In the genomic region with DNA sequence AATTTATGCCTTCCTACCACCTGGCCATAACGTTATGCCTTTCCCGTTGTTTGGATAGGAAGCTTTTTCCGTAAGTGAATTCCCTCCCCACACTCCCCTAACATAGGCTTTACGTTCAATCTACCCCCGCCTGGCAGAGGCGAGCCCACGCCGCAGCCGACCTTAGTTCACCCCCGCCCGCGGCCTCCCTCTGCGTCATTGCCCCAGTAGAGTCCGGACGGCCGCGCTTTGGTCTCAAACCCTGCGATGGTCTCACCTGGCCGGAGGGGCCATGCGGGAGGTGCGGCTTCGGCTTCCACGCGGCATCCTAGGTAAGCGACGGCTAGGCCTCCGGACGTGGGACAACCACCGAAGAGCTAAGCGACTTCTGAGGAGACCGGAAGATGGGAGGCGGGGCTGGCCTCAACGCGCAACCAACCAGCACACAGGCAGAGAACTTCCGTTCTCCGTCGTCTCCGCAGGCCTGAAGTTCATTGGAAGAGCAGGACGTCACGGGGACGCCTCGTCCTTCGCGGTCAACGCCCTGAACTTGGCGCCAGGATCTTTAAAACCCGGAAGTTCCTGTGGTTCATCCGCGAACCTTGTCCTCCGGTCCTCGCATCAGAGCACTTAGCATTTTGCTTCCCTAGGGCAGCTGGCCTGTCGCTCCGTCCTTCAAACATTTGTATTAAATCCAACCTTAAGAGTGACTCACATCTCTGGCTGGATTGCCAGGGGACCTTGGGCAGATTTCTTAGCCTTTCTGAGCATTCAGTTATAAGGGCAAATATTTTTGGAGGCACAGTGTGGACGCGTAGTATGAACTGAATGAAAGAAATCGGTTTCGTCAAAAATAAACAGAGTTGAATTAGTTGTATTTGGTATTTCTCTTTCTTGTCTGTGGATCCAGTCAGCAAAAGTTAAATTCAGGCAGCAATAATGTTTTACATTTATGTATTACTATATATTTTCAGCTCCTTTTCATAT, we compare ENCODE assay signal across 1 cellular context.
TF ChIP-seq lines count a peak whose summit lies in the region.

A gene with protein sequence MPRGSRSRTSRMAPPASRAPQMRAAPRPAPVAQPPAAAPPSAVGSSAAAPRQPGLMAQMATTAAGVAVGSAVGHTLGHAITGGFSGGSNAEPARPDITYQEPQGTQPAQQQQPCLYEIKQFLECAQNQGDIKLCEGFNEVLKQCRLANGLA (minus strand): TSS at position 369 of the 966 bp plus-strand sequence. CDS start 63 bp downstream, at position 306.

TF ChIP-seq in K562, 482 proteins besides CTCF, POLR2A, EP300 and RAD21 (continued from another document and continues in another):
- TF ChIP-seq GTF2F1 (IDR thresholded peaks at IDR 0.05; ENCODE audit: low read depth, low read length) (0 out of 2 replicates have a peak, but pooled peaks have one; percentile 53), E2F3 (CRISPR knock-in tag; IDR thresholded peaks at IDR 0.05) (no peak), HDAC2 (IDR thresholded peaks at IDR 0.05) (peak; percentile 37), ARID2 (IDR thresholded peaks at IDR 0.05) (no peak), ATF7 (IDR thresholded peaks at IDR 0.05) (peak; percentile 58), CHD4 (IDR thresholded peaks at IDR 0.05; ENCODE audit: insufficient read depth, insufficient replicate concordance, low read depth, low read length, poor library complexity, severe bottlenecking) (no peak), TCF3 (CRISPR knock-in tag; IDR thresholded peaks at IDR 0.05) (peak; percentile 36), IFI16 (CRISPR knock-in tag; IDR thresholded peaks at IDR 0.05) (no peak), NFXL1 (CRISPR knock-in tag; IDR thresholded peaks at IDR 0.05) (no peak), GATA2 (CRISPR knock-in tag; IDR thresholded peaks at IDR 0.05) (no peak), ZNF3 (CRISPR knock-in tag; IDR thresholded peaks at IDR 0.05) (0 out of 2 replicates have a peak, but pooled peaks have one; percentile 51), ZNF232 (CRISPR knock-in tag; IDR thresholded peaks at IDR 0.05) (peak; percentile 79), ZNF583 (CRISPR knock-in tag; IDR thresholded peaks at IDR 0.05) (no peak), CCNT2 (IDR thresholded peaks at IDR 0.05; ENCODE audit: borderline replicate concordance, extremely low read depth, insufficient read length, low read depth, low read length) (no peak), NFRKB (IDR thresholded peaks at IDR 0.05; ENCODE audit: low read depth) (peak; percentile 72; the same call in 1 of the 2 replicates), ZNF785 (CRISPR knock-in tag; IDR thresholded peaks at IDR 0.05) (no peak), RB1 (IDR thresholded peaks at IDR 0.05; ENCODE audit: low read depth) (peak; percentile 51; the same call in 1 of the 2 replicates), ARHGAP35 (IDR thresholded peaks at IDR 0.05; ENCODE audit: partially characterized antibody) (no peak), ZBTB7A (IDR thresholded peaks at IDR 0.05; ENCODE audit: borderline replicate concordance, control insufficient read depth, low read depth, low read length) (no peak; the same call in 1 of the 2 replicates), OTX1 (CRISPR knock-in tag; IDR thresholded peaks at IDR 0.05) (no peak), RNF2 (IDR thresholded peaks at IDR 0.05) (peak; percentile 64; the same call in 1 of the 2 replicates), CSDE1 (IDR thresholded peaks at IDR 0.05) (no peak), GATAD2B (IDR thresholded peaks at IDR 0.05; ENCODE audit: borderline replicate concordance) (no peak), EZH2 (IDR thresholded peaks at IDR 0.05; ENCODE audit: borderline replicate concordance, low read depth, low read length) (no peak), ZNF780A (CRISPR knock-in tag; IDR thresholded peaks at IDR 0.05) (no peak), U2AF2 (optimal IDR thresholded peaks at IDR 0.05; ENCODE audit: low read depth, low read length) (no peak), JUNB (CRISPR knock-in tag; conservative IDR thresholded peaks at IDR 0.05) (no peak), KDM5B (IDR thresholded peaks at IDR 0.05; ENCODE audit: insufficient replicate concordance, low read depth, low read length) (no peak)
- TF ChIP-seq, protein P1, sequence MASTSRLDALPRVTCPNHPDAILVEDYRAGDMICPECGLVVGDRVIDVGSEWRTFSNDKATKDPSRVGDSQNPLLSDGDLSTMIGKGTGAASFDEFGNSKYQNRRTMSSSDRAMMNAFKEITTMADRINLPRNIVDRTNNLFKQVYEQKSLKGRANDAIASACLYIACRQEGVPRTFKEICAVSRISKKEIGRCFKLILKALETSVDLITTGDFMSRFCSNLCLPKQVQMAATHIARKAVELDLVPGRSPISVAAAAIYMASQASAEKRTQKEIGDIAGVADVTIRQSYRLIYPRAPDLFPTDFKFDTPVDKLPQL (IDR thresholded peaks at IDR 0.05; ENCODE audit: extremely low read depth, insufficient read length), result peak; percentile 56
- TF ChIP-seq, protein P2, sequence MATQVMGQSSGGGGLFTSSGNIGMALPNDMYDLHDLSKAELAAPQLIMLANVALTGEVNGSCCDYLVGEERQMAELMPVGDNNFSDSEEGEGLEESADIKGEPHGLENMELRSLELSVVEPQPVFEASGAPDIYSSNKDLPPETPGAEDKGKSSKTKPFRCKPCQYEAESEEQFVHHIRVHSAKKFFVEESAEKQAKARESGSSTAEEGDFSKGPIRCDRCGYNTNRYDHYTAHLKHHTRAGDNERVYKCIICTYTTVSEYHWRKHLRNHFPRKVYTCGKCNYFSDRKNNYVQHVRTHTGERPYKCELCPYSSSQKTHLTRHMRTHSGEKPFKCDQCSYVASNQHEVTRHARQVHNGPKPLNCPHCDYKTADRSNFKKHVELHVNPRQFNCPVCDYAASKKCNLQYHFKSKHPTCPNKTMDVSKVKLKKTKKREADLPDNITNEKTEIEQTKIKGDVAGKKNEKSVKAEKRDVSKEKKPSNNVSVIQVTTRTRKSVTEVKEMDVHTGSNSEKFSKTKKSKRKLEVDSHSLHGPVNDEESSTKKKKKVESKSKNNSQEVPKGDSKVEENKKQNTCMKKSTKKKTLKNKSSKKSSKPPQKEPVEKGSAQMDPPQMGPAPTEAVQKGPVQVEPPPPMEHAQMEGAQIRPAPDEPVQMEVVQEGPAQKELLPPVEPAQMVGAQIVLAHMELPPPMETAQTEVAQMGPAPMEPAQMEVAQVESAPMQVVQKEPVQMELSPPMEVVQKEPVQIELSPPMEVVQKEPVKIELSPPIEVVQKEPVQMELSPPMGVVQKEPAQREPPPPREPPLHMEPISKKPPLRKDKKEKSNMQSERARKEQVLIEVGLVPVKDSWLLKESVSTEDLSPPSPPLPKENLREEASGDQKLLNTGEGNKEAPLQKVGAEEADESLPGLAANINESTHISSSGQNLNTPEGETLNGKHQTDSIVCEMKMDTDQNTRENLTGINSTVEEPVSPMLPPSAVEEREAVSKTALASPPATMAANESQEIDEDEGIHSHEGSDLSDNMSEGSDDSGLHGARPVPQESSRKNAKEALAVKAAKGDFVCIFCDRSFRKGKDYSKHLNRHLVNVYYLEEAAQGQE (CRISPR knock-in tag; IDR thresholded peaks at IDR 0.05; ENCODE audit: low read depth), result no peak
- TF ChIP-seq, protein P3, sequence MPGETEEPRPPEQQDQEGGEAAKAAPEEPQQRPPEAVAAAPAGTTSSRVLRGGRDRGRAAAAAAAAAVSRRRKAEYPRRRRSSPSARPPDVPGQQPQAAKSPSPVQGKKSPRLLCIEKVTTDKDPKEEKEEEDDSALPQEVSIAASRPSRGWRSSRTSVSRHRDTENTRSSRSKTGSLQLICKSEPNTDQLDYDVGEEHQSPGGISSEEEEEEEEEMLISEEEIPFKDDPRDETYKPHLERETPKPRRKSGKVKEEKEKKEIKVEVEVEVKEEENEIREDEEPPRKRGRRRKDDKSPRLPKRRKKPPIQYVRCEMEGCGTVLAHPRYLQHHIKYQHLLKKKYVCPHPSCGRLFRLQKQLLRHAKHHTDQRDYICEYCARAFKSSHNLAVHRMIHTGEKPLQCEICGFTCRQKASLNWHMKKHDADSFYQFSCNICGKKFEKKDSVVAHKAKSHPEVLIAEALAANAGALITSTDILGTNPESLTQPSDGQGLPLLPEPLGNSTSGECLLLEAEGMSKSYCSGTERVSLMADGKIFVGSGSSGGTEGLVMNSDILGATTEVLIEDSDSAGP (CRISPR knock-in tag; IDR thresholded peaks at IDR 0.05), result no peak
- TF ChIP-seq, protein P4, sequence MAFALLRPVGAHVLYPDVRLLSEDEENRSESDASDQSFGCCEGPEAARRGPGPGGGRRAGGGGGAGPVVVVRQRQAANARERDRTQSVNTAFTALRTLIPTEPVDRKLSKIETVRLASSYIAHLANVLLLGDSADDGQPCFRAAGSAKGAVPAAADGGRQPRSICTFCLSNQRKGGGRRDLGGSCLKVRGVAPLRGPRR (CRISPR knock-in tag; IDR thresholded peaks at IDR 0.05), result no peak
- TF ChIP-seq, protein P5, sequence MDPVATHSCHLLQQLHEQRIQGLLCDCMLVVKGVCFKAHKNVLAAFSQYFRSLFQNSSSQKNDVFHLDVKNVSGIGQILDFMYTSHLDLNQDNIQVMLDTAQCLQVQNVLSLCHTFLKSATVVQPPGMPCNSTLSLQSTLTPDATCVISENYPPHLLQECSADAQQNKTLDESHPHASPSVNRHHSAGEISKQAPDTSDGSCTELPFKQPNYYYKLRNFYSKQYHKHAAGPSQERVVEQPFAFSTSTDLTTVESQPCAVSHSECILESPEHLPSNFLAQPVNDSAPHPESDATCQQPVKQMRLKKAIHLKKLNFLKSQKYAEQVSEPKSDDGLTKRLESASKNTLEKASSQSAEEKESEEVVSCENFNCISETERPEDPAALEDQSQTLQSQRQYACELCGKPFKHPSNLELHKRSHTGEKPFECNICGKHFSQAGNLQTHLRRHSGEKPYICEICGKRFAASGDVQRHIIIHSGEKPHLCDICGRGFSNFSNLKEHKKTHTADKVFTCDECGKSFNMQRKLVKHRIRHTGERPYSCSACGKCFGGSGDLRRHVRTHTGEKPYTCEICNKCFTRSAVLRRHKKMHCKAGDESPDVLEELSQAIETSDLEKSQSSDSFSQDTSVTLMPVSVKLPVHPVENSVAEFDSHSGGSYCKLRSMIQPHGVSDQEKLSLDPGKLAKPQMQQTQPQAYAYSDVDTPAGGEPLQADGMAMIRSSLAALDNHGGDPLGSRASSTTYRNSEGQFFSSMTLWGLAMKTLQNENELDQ (CRISPR knock-in tag; IDR thresholded peaks at IDR 0.05; ENCODE audit: borderline replicate concordance), result no peak
- TF ChIP-seq, protein P6, sequence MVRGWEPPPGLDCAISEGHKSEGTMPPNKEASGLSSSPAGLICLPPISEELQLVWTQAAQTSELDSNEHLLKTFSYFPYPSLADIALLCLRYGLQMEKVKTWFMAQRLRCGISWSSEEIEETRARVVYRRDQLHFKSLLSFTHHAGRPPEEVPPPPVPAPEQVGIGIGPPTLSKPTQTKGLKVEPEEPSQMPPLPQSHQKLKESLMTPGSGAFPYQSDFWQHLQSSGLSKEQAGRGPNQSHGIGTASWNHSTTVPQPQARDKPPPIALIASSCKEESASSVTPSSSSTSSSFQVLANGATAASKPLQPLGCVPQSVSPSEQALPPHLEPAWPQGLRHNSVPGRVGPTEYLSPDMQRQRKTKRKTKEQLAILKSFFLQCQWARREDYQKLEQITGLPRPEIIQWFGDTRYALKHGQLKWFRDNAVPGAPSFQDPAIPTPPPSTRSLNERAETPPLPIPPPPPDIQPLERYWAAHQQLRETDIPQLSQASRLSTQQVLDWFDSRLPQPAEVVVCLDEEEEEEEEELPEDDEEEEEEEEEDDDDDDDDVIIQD (CRISPR knock-in tag; IDR thresholded peaks at IDR 0.05), result no peak
- TF ChIP-seq, protein P7, sequence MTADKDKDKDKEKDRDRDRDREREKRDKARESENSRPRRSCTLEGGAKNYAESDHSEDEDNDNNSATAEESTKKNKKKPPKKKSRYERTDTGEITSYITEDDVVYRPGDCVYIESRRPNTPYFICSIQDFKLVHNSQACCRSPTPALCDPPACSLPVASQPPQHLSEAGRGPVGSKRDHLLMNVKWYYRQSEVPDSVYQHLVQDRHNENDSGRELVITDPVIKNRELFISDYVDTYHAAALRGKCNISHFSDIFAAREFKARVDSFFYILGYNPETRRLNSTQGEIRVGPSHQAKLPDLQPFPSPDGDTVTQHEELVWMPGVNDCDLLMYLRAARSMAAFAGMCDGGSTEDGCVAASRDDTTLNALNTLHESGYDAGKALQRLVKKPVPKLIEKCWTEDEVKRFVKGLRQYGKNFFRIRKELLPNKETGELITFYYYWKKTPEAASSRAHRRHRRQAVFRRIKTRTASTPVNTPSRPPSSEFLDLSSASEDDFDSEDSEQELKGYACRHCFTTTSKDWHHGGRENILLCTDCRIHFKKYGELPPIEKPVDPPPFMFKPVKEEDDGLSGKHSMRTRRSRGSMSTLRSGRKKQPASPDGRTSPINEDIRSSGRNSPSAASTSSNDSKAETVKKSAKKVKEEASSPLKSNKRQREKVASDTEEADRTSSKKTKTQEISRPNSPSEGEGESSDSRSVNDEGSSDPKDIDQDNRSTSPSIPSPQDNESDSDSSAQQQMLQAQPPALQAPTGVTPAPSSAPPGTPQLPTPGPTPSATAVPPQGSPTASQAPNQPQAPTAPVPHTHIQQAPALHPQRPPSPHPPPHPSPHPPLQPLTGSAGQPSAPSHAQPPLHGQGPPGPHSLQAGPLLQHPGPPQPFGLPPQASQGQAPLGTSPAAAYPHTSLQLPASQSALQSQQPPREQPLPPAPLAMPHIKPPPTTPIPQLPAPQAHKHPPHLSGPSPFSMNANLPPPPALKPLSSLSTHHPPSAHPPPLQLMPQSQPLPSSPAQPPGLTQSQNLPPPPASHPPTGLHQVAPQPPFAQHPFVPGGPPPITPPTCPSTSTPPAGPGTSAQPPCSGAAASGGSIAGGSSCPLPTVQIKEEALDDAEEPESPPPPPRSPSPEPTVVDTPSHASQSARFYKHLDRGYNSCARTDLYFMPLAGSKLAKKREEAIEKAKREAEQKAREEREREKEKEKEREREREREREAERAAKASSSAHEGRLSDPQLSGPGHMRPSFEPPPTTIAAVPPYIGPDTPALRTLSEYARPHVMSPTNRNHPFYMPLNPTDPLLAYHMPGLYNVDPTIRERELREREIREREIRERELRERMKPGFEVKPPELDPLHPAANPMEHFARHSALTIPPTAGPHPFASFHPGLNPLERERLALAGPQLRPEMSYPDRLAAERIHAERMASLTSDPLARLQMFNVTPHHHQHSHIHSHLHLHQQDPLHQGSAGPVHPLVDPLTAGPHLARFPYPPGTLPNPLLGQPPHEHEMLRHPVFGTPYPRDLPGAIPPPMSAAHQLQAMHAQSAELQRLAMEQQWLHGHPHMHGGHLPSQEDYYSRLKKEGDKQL (CRISPR knock-in tag; IDR thresholded peaks at IDR 0.05; ENCODE audit: borderline replicate concordance), result no peak
